In the genomic region with DNA sequence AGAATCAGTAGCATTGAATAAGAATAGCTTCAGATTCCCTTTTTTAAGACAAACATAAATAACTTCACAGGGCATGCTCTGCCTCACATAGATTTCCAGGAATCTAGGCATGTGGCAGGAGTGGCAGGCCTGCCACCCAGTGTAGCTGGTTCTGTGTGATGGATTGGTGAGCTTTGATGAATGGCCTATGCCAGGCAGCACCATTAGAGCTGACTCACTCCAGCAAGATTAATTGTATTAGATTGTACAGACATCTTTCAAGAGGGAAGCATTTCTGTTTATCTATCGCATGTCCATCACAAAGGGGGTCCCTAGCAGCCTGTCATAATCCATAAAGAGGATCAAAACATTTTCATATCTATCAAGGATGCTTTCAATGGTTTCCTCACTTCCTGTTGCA, we compare ENCODE assay signal across 19 cellular contexts.
"Had no signal": no experiment of that assay in that cellular context is flagged by ENCODE, and none has a peak within 500 bp of the region (broad histone marks: within the 10 kb centered on the region; RNA-seq: fewer than 3 reads in every experiment).

No MANE protein-coding gene starts in this region.

- DNase-seq: dermis blood vessel endothelial cell; effector memory CD4-positive, alpha-beta T cell; erythroblast; left ventricle myocardium superior; lower lobe of right lung; naive thymus-derived CD8-positive, alpha-beta T cell; nephron progenitor cell; nucleus accumbens; right cardiac atrium; sigmoid colon; stimulated activated CD4-positive, alpha-beta T cell treated with anti-CD3 and anti-CD28 coated beads, Interleukin-2, amount 100 ng/mL, for 24 hours; stimulated activated CD4-positive, alpha-beta T cell treated with anti-CD3 and anti-CD28 coated beads, Interleukin-4, amount 100 ng/mL, for 24 hours; stimulated activated naive CD4-positive, alpha-beta T cell treated with Interleukin-2 at 50 U/mL for 16 hours; stomach; testis; tibial artery had no signal

- ATAC-seq: left ventricle myocardium superior; lower lobe of right lung; naive thymus-derived CD8-positive, alpha-beta T cell; right cardiac atrium; stimulated activated effector memory CD8-positive, alpha-beta T cell treated with anti-CD3 and anti-CD28 coated beads, Interleukin-12 subunit alpha, Interleukin-12 subunit beta, amount 100 ng/mL, for 72 hours had no signal

- H3K4me1 ChIP-seq: lower lobe of right lung, prostate gland, sigmoid colon, stomach, testis had no signal

- H3K27ac ChIP-seq: coronary artery, lower lobe of right lung, prostate gland, sigmoid colon, stomach, testis, tibial artery had no signal

- H3K27me3 ChIP-seq: sigmoid colon, stomach, testis, tibial artery had no signal

- H3K9me3 ChIP-seq: lower lobe of right lung, prostate gland, sigmoid colon, testis, tibial artery had no signal

- H3K36me3 ChIP-seq: lower lobe of right lung, prostate gland, sigmoid colon, stomach had no signal

- H3K4me3 ChIP-seq: coronary artery, lower lobe of right lung, prostate gland, sigmoid colon, stomach, testis, tibial artery had no signal
